1 cellular context compared by ENCODE assay signal in genomic region chr4:10106421-10107039, GRCh38.
TF ChIP-seq lines count a peak whose summit lies in the region.

No MANE protein-coding gene starts in this region.

TF ChIP-seq in endothelial cell of umbilical vein, 7 proteins besides CTCF, POLR2A, EP300 and RAD21 (continued from another document):
- peak; percentile 82 for TF ChIP-seq POLR2AphosphoS5 (IDR thresholded peaks at IDR 0.05; ENCODE audit: insufficient read depth, low read depth, low read length)
